ENCODE assay signal across 8 cellular contexts in the genomic region with DNA sequence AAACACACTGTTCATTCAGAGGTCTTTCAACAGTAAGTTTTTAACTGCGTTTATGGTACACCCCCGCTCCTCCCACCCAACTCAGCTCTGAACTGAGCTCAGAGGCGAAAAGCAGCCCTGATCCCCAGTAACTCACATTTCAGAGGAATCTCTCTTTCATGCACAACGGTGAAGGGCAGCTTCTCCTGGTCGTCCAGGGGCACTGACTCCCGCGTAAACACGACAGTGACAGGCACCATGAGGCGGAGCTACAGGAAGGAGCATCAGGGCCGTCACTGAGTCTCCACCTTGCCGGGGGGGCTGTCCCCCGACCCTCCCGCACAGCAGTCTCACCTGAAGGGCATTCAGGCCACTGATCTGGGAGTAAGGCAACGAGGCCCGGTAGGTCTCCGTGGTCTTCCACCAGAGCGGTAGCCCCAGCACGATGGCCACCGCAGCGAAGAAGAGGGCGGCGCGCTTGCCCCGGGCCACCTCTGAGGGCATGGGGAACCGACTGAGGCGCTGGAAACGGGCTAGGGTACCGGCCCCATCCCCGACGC. TPM values are rescaled to one million over a fixed set of nuclear protein-coding genes. Genes with fewer than 3 reads are reported as not detected.
DNase-seq lines count a peak whose midpoint lies in the region; ATAC-seq, FAIRE-seq and TF ChIP-seq lines count a peak whose summit lies in the region.

No MANE protein-coding gene starts in this region.

- H3K36me3 ChIP-seq in SJSA1 (peaks cover 29% of the 10 kb centered on the region), astrocyte (ENCODE audit: insufficient read depth, low read length) (no peaks in the 10 kb centered on the region), iPS-15b (ENCODE audit: control insufficient read depth, insufficient read depth, low read length) (peaks cover 3% of the 10 kb centered on the region)

- H4K20me1 ChIP-seq in astrocyte (ENCODE audit: insufficient read depth, low read length) = peaks cover 13% of the 10 kb centered on the region

- peak overlapping the region; percentile 96 for H3K4me2 ChIP-seq in astrocyte (ENCODE audit: low read length)

- H3K9ac ChIP-seq in astrocyte (ENCODE audit: low read length) = peak overlapping the region; percentile 85
- H3K9ac ChIP-seq in iPS-15b (ENCODE audit: low read depth, low read length) = peak overlapping the region; percentile 37

- peaks cover 7% of the 10 kb centered on the region for H3K27me3 Mint-ChIP-seq in astrocyte (ENCODE audit: low read depth, unreplicated experiment)

- no peak for FAIRE-seq in astrocyte (lab: Jason Lieb, UNC)

- DNase-seq in AG20443 (ENCODE audit: low spot score) = peak; percentile 44
- DNase-seq in SJSA1 (ENCODE audit: low read depth in 1 of 2, low spot score in 2 of 2) = peak in 1 of 2 experiments; percentile 26
- DNase-seq in astrocyte (ENCODE audit: low read depth) = no peak
- no peak for DNase-seq in NCI-H524 treated with DMSO at 0.1 percent for 48 hours (lab: John Stamatoyannopoulos, UW)

- H3K4me3 ChIP-seq in SJSA1 (peak overlapping the region; percentile 70), astrocyte (ENCODE audit: insufficient read depth, low read depth, low read length) (peak overlapping the region; percentile 73), iPS-15b (ENCODE audit: low read depth, low read length) (peak overlapping the region; percentile 93), skin epidermis (peak overlapping the region; percentile 65 to 99 (median 82))

- peaks cover 11% of the 10 kb centered on the region for H3K36me3 Mint-ChIP-seq in astrocyte (ENCODE audit: low read depth, unreplicated experiment)

- no peaks in the 10 kb centered on the region for H3K9me3 Mint-ChIP-seq in astrocyte (ENCODE audit: unreplicated experiment)

- H3K4me1 ChIP-seq in SJSA1 (replicated peaks) = peaks cover 10% of the 10 kb centered on the region
- peaks cover 14% of the 10 kb centered on the region for H3K4me1 ChIP-seq in astrocyte (ENCODE audit: insufficient read depth, low read length)
- H3K4me1 ChIP-seq in iPS-15b (ENCODE audit: control insufficient read depth, insufficient read depth, low read length) = peaks cover 2% of the 10 kb centered on the region

- H3K27ac ChIP-seq in SJSA1 (peak overlapping the region; percentile 18; the same call in 1 of the 2 replicates), astrocyte (ENCODE audit: low read depth, low read length) (peak overlapping the region; percentile 38), skin epidermis (peak overlapping the region; percentile 23 to 94 (median 81))

- H3K27ac Mint-ChIP-seq in astrocyte (ENCODE audit: unreplicated experiment) = peak overlapping the region; percentile 76

- H3K79me2 ChIP-seq in astrocyte (ENCODE audit: insufficient read depth, low read length) = peaks cover 41% of the 10 kb centered on the region

- TF ChIP-seq CTCF in astrocyte (IDR thresholded peaks at IDR 0.05; ENCODE audit: insufficient read depth, low read depth, low read length) = no peak

- H2AFZ ChIP-seq in astrocyte (ENCODE audit: low read depth, low read length) = peak overlapping the region; percentile 86

- peaks cover 11% of the 10 kb centered on the region for H3K4me1 Mint-ChIP-seq in astrocyte (ENCODE audit: low read depth, unreplicated experiment)

- H3K4me3 Mint-ChIP-seq in astrocyte (ENCODE audit: unreplicated experiment) = peak overlapping the region; percentile 93

- no peaks in the 10 kb centered on the region for H3K9me3 ChIP-seq in SJSA1 (replicated peaks)
- no peaks in the 10 kb centered on the region for H3K9me3 ChIP-seq in astrocyte (ENCODE audit: insufficient read depth, low read depth, low read length)
- H3K9me3 ChIP-seq in iPS-15b (ENCODE audit: control insufficient read depth, insufficient read depth, low read length) = no peaks in the 10 kb centered on the region

- H3K27me3 ChIP-seq in SJSA1 (replicated peaks) (no peaks in the 10 kb centered on the region), astrocyte (ENCODE audit: insufficient read depth, low read length) (no peaks in the 10 kb centered on the region), iPS-15b (ENCODE audit: control insufficient read depth, insufficient read depth, low read length) (peaks cover 18% of the 10 kb centered on the region)

- peak; percentile 39 for ATAC-seq in GM19035 (IDR thresholded peaks at IDR 0.05; ENCODE audit: unreplicated experiment)
- ATAC-seq in HG03520 (IDR thresholded peaks at IDR 0.05; ENCODE audit: unreplicated experiment) = peak; percentile 19

RNA-seq across cellular contexts. Expression of gene PIGS, which starts 0.5 kb away (rescaled TPM):
- total RNA-seq in SJSA1 (2014; rRNA removed; shearing (Covaris generic)) = 40.8 and 81.8 TPM in 2 replicates
- 71.5 and 88.2 TPM in 2 replicates for total RNA-seq in astrocyte

RNA-seq across cellular contexts. Expression of gene ALDOC, which starts 5.9 kb away (rescaled TPM):
- total RNA-seq in SJSA1 (2014; rRNA removed; shearing (Covaris generic)) = 6.1 and 9.4 TPM in 2 replicates
- 10.3 and 11.7 TPM in 2 replicates for total RNA-seq in astrocyte

RNA-seq across cellular contexts. Expression of gene UNC119, which starts 18.4 kb away (rescaled TPM):
- total RNA-seq in SJSA1 (2014; rRNA removed; shearing (Covaris generic)) = 19.7 and 27.2 TPM in 2 replicates
- total RNA-seq in astrocyte = 23.1 and 27.7 TPM in 2 replicates

RNA-seq across cellular contexts. Expression of gene SPAG5, which starts 28.0 kb away (rescaled TPM):
- total RNA-seq in SJSA1 (2014; rRNA removed; shearing (Covaris generic)) = 105 and 108 TPM in 2 replicates
- total RNA-seq in astrocyte = 7.0 and 8.7 TPM in 2 replicates

RNA-seq across cellular contexts. Expression of gene RSKR, which starts 43.2 kb away (rescaled TPM):
- 5.0 TPM in 1 of 2 replicates, not detected in the other for total RNA-seq in SJSA1 (2014; rRNA removed; shearing (Covaris generic))
- 10.4 and 13.5 TPM in 2 replicates for total RNA-seq in astrocyte

Comparison
In these comparisons a context has a peak if more than half of its experiments do, and no peak if none do; other contexts are left out.
1. H3K27ac ChIP-seq: peak in every context shown above with its lines; median percentile 81 in skin epidermis; 38 in astrocyte; 18 in SJSA1.